In genomic region chr2:207258191-207258991, GRCh38 we compare ENCODE assay signal across 8 cellular contexts.
DNase-seq lines count a peak whose midpoint lies in the region; ATAC-seq, FAIRE-seq and TF ChIP-seq lines count a peak whose summit lies in the region.

No MANE protein-coding gene starts in this region.

- H3K9me1 ChIP-seq in endothelial cell of umbilical vein (replicated peaks; ENCODE audit: control insufficient read depth, extremely low read depth, insufficient read depth, low read length) = no peaks in the 10 kb centered on the region

- TF ChIP-seq CTCF in endothelial cell of umbilical vein (IDR thresholded peaks at IDR 0.05; ENCODE audit: extremely low read depth in 1 of 2, insufficient read depth in 1 of 2, low read depth in 1 of 2, low read length in 2 of 2) (no peak), neutrophil (IDR thresholded peaks at IDR 0.05) (no peak)

- no peak overlapping the region for H3K9ac ChIP-seq in endothelial cell of umbilical vein (replicated peaks; ENCODE audit: extremely low read depth, insufficient read depth, low read length)

- DNase-seq in H4 (ENCODE audit: low spot score) (peak; percentile 83), NCI-H460 (ENCODE audit: extremely low read depth, low read depth) (peak; percentile 14), endothelial cell of umbilical vein (ENCODE audit: low read depth, low spot score) (peak; percentile 90)
- no peak for DNase-seq in activated CD8-positive, alpha-beta memory T cell treated with anti-CD3 and anti-CD28 coated beads, Interleukin-2, amount 50 U/mL, for 48 hours

- no peaks in the 10 kb centered on the region for H3K79me2 ChIP-seq in endothelial cell of umbilical vein (ENCODE audit: control insufficient read depth, insufficient read depth, low read length)

- peak overlapping the region; percentile 73 for H2AFZ ChIP-seq in endothelial cell of umbilical vein (ENCODE audit: low read depth, low read length)

- H3K27ac ChIP-seq in endothelial cell of umbilical vein (ENCODE audit: insufficient read depth, low read depth, low read length) (peak overlapping the region; percentile 38), neutrophil (peak overlapping the region; percentile 30)

- no peak for TF ChIP-seq POLR2A in endothelial cell of umbilical vein (IDR thresholded peaks at IDR 0.05; ENCODE audit: low read depth, low read length)

- peaks cover 35% of the 10 kb centered on the region for H3K4me1 ChIP-seq in endothelial cell of umbilical vein (ENCODE audit: control insufficient read depth, extremely low read depth, insufficient read depth, low read length)
- H3K4me1 ChIP-seq in neutrophil (ENCODE audit: control insufficient read depth in 1 of 2, insufficient read depth in 1 of 2, low read depth in 1 of 2, low read length in 1 of 2) = peaks cover 29 to 34% of the 10 kb centered on the region in 2 experiments

- no peaks in the 10 kb centered on the region for H4K20me1 ChIP-seq in endothelial cell of umbilical vein (replicated peaks; ENCODE audit: control insufficient read depth, extremely low read depth, insufficient read depth, low read length)

- intact Hi-C loops in endothelial cell of umbilical vein (cut with micrococcal nuclease) = loop anchor here (1.0 kb wide), 2 partner anchors 76 to 92 kb away; no protein-coding TSS in a partner anchor

- dilution Hi-C loops in endothelial cell of umbilical vein (cut with MboI; ENCODE audit: extremely low pct_ligation_motif_present, low sequenced_read_pairs) = no loop called here

- H3K4me3 ChIP-seq in endothelial cell of umbilical vein (replicated peaks in 1 of 3; ENCODE audit: insufficient read depth in 1 of 3, low read depth in 1 of 3, low read length in 3 of 3) (no peak overlapping the region), neutrophil (ENCODE audit: low read depth in 1 of 2, low read length in 1 of 2) (no peak overlapping the region)

- H3K36me3 ChIP-seq in endothelial cell of umbilical vein (ENCODE audit: control insufficient read depth in 2 of 2, extremely low read depth in 1 of 2, insufficient read depth in 2 of 2, low read length in 2 of 2) = no peaks in the 10 kb centered on the region
- H3K36me3 ChIP-seq in neutrophil = no peaks in the 10 kb centered on the region

- CTCF ChIA-PET in endothelial cell of umbilical vein (lab: Charles Lee) = interaction anchor here (0.7 to 2.3 kb wide), 9 partner anchors 8 to 215 kb away, joined by 3 to 5 read pairs (median 3); no protein-coding TSS in a partner anchor

- POLR2A ChIA-PET in endothelial cell of umbilical vein (lab: Charles Lee) = interaction anchor here (1.0 to 1.2 kb wide), 2 partner anchors 92 to 124 kb away, joined by 3 to 6 read pairs; partner anchors contain the start of gene KLF7

- no peaks in the 10 kb centered on the region for H3K9me3 ChIP-seq in endothelial cell of umbilical vein (replicated peaks; ENCODE audit: control insufficient read depth, insufficient read depth, low read length)
- H3K9me3 ChIP-seq in neutrophil = no peaks in the 10 kb centered on the region

- H3K4me2 ChIP-seq in endothelial cell of umbilical vein (ENCODE audit: insufficient read depth, low read length) = peak overlapping the region; percentile 31

- FAIRE-seq in endothelial cell of umbilical vein (lab: Jason Lieb, UNC) = peak; percentile 84

- no peaks in the 10 kb centered on the region for H3K27me3 ChIP-seq in endothelial cell of umbilical vein (ENCODE audit: control insufficient read depth in 2 of 2, insufficient read depth in 2 of 2, low read length in 2 of 2)
- H3K27me3 ChIP-seq in neutrophil = no peaks in the 10 kb centered on the region

- BruUV-seq in endothelial cell of umbilical vein (replicated peaks; lab: Mats Ljungman, UMichigan) = no TSS peak

- ATAC-seq in GM18867 (IDR thresholded peaks at IDR 0.05; ENCODE audit: unreplicated experiment) (no peak), HG02973 (IDR thresholded peaks at IDR 0.05; ENCODE audit: unreplicated experiment) (no peak), GM18519 (IDR thresholded peaks at IDR 0.05; ENCODE audit: low FRiP score, unreplicated experiment) (no peak)

TF ChIP-seq in endothelial cell of umbilical vein, 7 proteins besides CTCF, POLR2A, EP300 and RAD21:
- TF ChIP-seq GATA2 (IDR thresholded peaks at IDR 0.05; ENCODE audit: insufficient read depth, insufficient read length, low read depth, low read length) (no peak), JUN (IDR thresholded peaks at IDR 0.05; ENCODE audit: borderline replicate concordance, insufficient read depth, insufficient read length, low read depth) (peak; percentile 76), FOS (IDR thresholded peaks at IDR 0.05; ENCODE audit: borderline replicate concordance, insufficient read depth, low read length) (peak; percentile 69)
